Comparison of ENCODE assay signal across 18 cellular contexts in genomic region chr20:53502820-53503219, GRCh38.
"Had no signal": no experiment of that assay in that cellular context is flagged by ENCODE, and none has a peak within 500 bp of the region (broad histone marks: within the 10 kb centered on the region; RNA-seq: fewer than 3 reads in every experiment).

No MANE protein-coding gene starts in this region.

- H3K4me1 ChIP-seq: left lung, prostate gland had no signal

- H3K27ac Mint-ChIP-seq: activated naive CD8-positive, alpha-beta T cell treated with anti-CD3 and anti-CD28 coated beads, Interleukin-2, amount 10 ng/mL, durations not matched to agents 7 days and 5 days; brain; naive B cell had no signal

- H3K27ac ChIP-seq: left lung, prostate gland, thoracic aorta had no signal

- H3K36me3 ChIP-seq: left lung, prostate gland, thoracic aorta had no signal

- DNase-seq: activated CD4-positive, alpha-beta T cell treated with anti-CD3 and anti-CD28 coated beads, Interleukin-2, amount 50 U/mL, for 4 hours; activated CD4-positive, CD25-positive, alpha-beta regulatory T cell treated with anti-CD3 and anti-CD28 coated beads, Interleukin-2, amount 50 U/mL, for 72 hours; activated naive CD4-positive, alpha-beta T cell; activated naive CD8-positive, alpha-beta T cell treated with anti-CD3 and anti-CD28 coated beads, Interleukin-2, amount 10 ng/mL, durations not matched to agents 7 days and 5 days; activated T-cell treated with anti-CD3 and anti-CD28 coated beads for 4 hours; cortex of kidney; effector CD8-positive, alpha-beta T cell; foreskin fibroblast; hypothalamus; kidney; left lung; mammary epithelial cell; naive B cell; right cardiac atrium; stimulated activated CD4-positive, alpha-beta T cell treated with anti-CD3 and anti-CD28 coated beads, Interleukin-1b, Interleukin-23, amount 100 ng/mL, for 48 hours had no signal

- ATAC-seq: left lung, right cardiac atrium had no signal

- H3K4me3 ChIP-seq: left lung, thoracic aorta had no signal

- H3K4me3 Mint-ChIP-seq: activated naive CD8-positive, alpha-beta T cell treated with anti-CD3 and anti-CD28 coated beads, Interleukin-2, amount 10 ng/mL, durations not matched to agents 7 days and 5 days; brain; naive B cell had no signal

- H3K27me3 ChIP-seq: left lung had no signal

- H3K4me1 Mint-ChIP-seq: activated naive CD8-positive, alpha-beta T cell treated with anti-CD3 and anti-CD28 coated beads, Interleukin-2, amount 10 ng/mL, durations not matched to agents 7 days and 5 days; brain; naive B cell had no signal

- H3K9me3 ChIP-seq: left lung, prostate gland, thoracic aorta had no signal

- H3K36me3 Mint-ChIP-seq: activated naive CD8-positive, alpha-beta T cell treated with anti-CD3 and anti-CD28 coated beads, Interleukin-2, amount 10 ng/mL, durations not matched to agents 7 days and 5 days; brain had no signal
